1 cellular context compared by ENCODE assay signal in genomic region chr19:35042056-35042730, GRCh38.
TF ChIP-seq lines count a peak whose summit lies in the region.

No MANE protein-coding gene starts in this region.

TF ChIP-seq in HepG2, 621 proteins besides CTCF, POLR2A, EP300 and RAD21 (continued from another document):
- TF ChIP-seq AHDC1 (CRISPR knock-in tag; IDR thresholded peaks at IDR 0.05; ENCODE audit: borderline replicate concordance) (no peak), SPEN (CRISPR knock-in tag; IDR thresholded peaks at IDR 0.05; ENCODE audit: low read depth) (peak; percentile 36; the same call in 1 of the 2 replicates), TBX2 (CRISPR knock-in tag; IDR thresholded peaks at IDR 0.05; ENCODE audit: borderline replicate concordance) (peak; percentile 78), LCORL (IDR thresholded peaks at IDR 0.05) (no peak), LCORL (CRISPR knock-in tag; IDR thresholded peaks at IDR 0.05) (peak; percentile 88), KDM3A (CRISPR knock-in tag; IDR thresholded peaks at IDR 0.05; ENCODE audit: low read depth) (peak; percentile 68; the same call in 1 of the 2 replicates), NFYB (CRISPR knock-in tag; IDR thresholded peaks at IDR 0.05) (no peak), HES4 (CRISPR knock-in tag; IDR thresholded peaks at IDR 0.05; ENCODE audit: borderline replicate concordance) (no peak), RXRA (CRISPR knock-in tag; IDR thresholded peaks at IDR 0.05) (peak; percentile 65), ZNF790 (CRISPR knock-in tag; IDR thresholded peaks at IDR 0.05; ENCODE audit: borderline replicate concordance) (peak; percentile 15; the same call in 1 of the 2 replicates), ZNF567 (CRISPR knock-in tag; IDR thresholded peaks at IDR 0.05; ENCODE audit: borderline replicate concordance) (peak; percentile 66; the same call in 1 of the 2 replicates), ZNF18 (CRISPR knock-in tag; IDR thresholded peaks at IDR 0.05; ENCODE audit: insufficient replicate concordance) (no peak), SMYD3 (CRISPR knock-in tag; IDR thresholded peaks at IDR 0.05) (no peak), ZSCAN12 (CRISPR knock-in tag; IDR thresholded peaks at IDR 0.05) (0 out of 2 replicates have a peak, but pooled peaks have one; percentile 24), ZNF879 (CRISPR knock-in tag; IDR thresholded peaks at IDR 0.05) (no peak), MBNL3 (CRISPR knock-in tag; conservative IDR thresholded peaks at IDR 0.05) (no peak), ZNF614 (CRISPR knock-in tag; IDR thresholded peaks at IDR 0.05; ENCODE audit: borderline replicate concordance) (no peak), STAT5B (CRISPR knock-in tag; IDR thresholded peaks at IDR 0.05) (0 out of 2 replicates have a peak, but pooled peaks have one; percentile 23), MYNN (CRISPR knock-in tag; IDR thresholded peaks at IDR 0.05; ENCODE audit: low read depth) (no peak), ZNF557 (CRISPR knock-in tag; IDR thresholded peaks at IDR 0.05) (0 out of 2 replicates have a peak, but pooled peaks have one; percentile 7), RXRB (CRISPR knock-in tag; IDR thresholded peaks at IDR 0.05; ENCODE audit: borderline replicate concordance) (peak; percentile 30; the same call in 1 of the 2 replicates), HNF4A (CRISPR knock-in tag; IDR thresholded peaks at IDR 0.05) (peak; percentile 61)
- TF ChIP-seq, protein P1, sequence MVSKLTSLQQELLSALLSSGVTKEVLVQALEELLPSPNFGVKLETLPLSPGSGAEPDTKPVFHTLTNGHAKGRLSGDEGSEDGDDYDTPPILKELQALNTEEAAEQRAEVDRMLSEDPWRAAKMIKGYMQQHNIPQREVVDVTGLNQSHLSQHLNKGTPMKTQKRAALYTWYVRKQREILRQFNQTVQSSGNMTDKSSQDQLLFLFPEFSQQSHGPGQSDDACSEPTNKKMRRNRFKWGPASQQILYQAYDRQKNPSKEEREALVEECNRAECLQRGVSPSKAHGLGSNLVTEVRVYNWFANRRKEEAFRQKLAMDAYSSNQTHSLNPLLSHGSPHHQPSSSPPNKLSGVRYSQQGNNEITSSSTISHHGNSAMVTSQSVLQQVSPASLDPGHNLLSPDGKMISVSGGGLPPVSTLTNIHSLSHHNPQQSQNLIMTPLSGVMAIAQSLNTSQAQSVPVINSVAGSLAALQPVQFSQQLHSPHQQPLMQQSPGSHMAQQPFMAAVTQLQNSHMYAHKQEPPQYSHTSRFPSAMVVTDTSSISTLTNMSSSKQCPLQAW (CRISPR knock-in tag; IDR thresholded peaks at IDR 0.05) = peak; percentile 90; the same call in 1 of the 2 replicates
